In the genomic region with DNA sequence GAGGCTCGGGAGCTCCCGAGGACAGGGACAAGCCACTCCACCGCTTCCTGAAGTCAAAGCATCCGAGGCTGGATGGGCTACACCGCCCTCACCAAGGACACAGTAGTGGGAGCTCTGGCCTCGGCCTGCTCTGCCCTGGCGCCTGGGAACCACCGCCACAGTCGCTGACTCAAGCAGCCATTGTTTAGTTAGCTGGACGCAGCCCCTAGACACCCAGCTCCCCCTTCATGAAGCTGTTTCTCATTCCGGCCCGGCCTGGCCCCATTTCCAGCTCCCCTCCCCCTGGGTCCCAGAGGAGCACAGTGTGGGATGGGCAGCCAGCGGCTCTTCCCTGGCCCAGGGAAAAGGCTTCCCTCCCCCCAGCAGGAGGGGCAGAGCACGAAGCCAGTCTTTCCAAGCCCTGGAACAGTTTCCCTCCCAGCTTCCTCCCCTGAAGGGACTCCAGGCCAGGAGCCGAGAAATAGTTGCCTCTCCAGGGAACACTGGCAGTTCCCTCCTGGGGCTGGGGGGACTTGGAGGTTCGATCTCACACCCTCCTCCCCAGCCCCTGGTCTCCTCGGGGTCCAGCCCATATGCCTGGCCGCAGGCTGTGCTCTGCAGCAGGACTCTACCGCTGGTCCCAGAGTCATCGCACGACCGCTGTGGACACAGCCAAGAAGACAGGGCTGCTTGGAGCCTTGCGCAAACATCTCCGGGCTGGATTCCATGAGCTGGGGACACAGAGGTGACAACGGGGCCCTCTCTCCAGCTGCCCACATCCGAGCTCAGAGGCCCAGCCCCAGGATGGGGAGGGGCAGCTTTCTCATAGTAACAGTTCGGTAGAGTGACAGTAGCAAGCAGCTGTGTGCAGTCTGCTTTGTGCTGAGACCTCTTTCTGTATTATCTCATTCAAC, we compare ENCODE assay signal across 1 cellular context.
TF ChIP-seq lines count a peak whose summit lies in the region.

No MANE protein-coding gene starts in this region.

TF ChIP-seq in HepG2, 621 proteins besides CTCF, POLR2A, EP300 and RAD21 (continued from another document and continues in another):
- TF ChIP-seq, protein P1, sequence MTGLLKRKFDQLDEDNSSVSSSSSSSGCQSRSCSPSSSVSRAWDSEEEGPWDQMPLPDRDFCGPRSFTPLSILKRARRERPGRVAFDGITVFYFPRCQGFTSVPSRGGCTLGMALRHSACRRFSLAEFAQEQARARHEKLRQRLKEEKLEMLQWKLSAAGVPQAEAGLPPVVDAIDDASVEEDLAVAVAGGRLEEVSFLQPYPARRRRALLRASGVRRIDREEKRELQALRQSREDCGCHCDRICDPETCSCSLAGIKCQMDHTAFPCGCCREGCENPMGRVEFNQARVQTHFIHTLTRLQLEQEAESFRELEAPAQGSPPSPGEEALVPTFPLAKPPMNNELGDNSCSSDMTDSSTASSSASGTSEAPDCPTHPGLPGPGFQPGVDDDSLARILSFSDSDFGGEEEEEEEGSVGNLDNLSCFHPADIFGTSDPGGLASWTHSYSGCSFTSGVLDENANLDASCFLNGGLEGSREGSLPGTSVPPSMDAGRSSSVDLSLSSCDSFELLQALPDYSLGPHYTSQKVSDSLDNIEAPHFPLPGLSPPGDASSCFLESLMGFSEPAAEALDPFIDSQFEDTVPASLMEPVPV (CRISPR knock-in tag; IDR thresholded peaks at IDR 0.05), result no peak; the same call in 1 of the 2 replicates
- TF ChIP-seq PRPF4 (IDR thresholded peaks at IDR 0.05; ENCODE audit: low read depth, low read length, poor library complexity, severe bottlenecking), result peak; percentile 26
- no peak for TF ChIP-seq NFATC3 (CRISPR knock-in tag; IDR thresholded peaks at IDR 0.05)
- 0 out of 2 replicates have a peak, but pooled peaks have one; percentile 10 for TF ChIP-seq ZSCAN20 (CRISPR knock-in tag; IDR thresholded peaks at IDR 0.05; ENCODE audit: borderline replicate concordance)
- no peak for TF ChIP-seq NFE2L1 (CRISPR knock-in tag; IDR thresholded peaks at IDR 0.05; ENCODE audit: borderline replicate concordance)
- TF ChIP-seq MZF1 (CRISPR knock-in tag; IDR thresholded peaks at IDR 0.05; ENCODE audit: borderline replicate concordance), result no peak
- no peak for TF ChIP-seq JUN (CRISPR knock-in tag; IDR thresholded peaks at IDR 0.05)
- TF ChIP-seq, protein P2, sequence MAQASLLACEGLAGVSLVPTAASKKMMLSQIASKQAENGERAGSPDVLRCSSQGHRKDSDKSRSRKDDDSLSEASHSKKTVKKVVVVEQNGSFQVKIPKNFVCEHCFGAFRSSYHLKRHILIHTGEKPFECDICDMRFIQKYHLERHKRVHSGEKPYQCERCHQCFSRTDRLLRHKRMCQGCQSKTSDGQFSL (CRISPR knock-in tag; IDR thresholded peaks at IDR 0.05), result peak; percentile 40; the same call in 1 of the 2 replicates
- TF ChIP-seq, protein P3, sequence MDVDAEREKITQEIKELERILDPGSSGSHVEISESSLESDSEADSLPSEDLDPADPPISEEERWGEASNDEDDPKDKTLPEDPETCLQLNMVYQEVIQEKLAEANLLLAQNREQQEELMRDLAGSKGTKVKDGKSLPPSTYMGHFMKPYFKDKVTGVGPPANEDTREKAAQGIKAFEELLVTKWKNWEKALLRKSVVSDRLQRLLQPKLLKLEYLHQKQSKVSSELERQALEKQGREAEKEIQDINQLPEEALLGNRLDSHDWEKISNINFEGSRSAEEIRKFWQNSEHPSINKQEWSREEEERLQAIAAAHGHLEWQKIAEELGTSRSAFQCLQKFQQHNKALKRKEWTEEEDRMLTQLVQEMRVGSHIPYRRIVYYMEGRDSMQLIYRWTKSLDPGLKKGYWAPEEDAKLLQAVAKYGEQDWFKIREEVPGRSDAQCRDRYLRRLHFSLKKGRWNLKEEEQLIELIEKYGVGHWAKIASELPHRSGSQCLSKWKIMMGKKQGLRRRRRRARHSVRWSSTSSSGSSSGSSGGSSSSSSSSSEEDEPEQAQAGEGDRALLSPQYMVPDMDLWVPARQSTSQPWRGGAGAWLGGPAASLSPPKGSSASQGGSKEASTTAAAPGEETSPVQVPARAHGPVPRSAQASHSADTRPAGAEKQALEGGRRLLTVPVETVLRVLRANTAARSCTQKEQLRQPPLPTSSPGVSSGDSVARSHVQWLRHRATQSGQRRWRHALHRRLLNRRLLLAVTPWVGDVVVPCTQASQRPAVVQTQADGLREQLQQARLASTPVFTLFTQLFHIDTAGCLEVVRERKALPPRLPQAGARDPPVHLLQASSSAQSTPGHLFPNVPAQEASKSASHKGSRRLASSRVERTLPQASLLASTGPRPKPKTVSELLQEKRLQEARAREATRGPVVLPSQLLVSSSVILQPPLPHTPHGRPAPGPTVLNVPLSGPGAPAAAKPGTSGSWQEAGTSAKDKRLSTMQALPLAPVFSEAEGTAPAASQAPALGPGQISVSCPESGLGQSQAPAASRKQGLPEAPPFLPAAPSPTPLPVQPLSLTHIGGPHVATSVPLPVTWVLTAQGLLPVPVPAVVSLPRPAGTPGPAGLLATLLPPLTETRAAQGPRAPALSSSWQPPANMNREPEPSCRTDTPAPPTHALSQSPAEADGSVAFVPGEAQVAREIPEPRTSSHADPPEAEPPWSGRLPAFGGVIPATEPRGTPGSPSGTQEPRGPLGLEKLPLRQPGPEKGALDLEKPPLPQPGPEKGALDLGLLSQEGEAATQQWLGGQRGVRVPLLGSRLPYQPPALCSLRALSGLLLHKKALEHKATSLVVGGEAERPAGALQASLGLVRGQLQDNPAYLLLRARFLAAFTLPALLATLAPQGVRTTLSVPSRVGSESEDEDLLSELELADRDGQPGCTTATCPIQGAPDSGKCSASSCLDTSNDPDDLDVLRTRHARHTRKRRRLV (CRISPR knock-in tag; IDR thresholded peaks at IDR 0.05), result 0 out of 2 replicates have a peak, but pooled peaks have one; percentile 43
- no peak; the same call in 1 of the 2 replicates for TF ChIP-seq ZFP1 (CRISPR knock-in tag; IDR thresholded peaks at IDR 0.05)
- TF ChIP-seq ZNF138 (CRISPR knock-in tag; IDR thresholded peaks at IDR 0.05; ENCODE audit: low read depth), result peak; percentile 84; the same call in 1 of the 2 replicates
- no peak; the same call in 1 of the 2 replicates for TF ChIP-seq MIXL1 (CRISPR knock-in tag; IDR thresholded peaks at IDR 0.05)
- TF ChIP-seq ZNF558 (CRISPR knock-in tag; IDR thresholded peaks at IDR 0.05; ENCODE audit: borderline replicate concordance), result 0 out of 2 replicates have a peak, but pooled peaks have one; percentile 65
- 0 out of 3 replicates have a peak, but pooled peaks have one; percentile 38 for TF ChIP-seq MXI1 (IDR thresholded peaks at IDR 0.05; ENCODE audit: borderline replicate concordance, low read depth, low read length)
- TF ChIP-seq, protein P4, sequence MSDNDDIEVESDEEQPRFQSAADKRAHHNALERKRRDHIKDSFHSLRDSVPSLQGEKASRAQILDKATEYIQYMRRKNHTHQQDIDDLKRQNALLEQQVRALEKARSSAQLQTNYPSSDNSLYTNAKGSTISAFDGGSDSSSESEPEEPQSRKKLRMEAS (IDR thresholded peaks at IDR 0.05), result peak; percentile 61
- TF ChIP-seq, protein P5, sequence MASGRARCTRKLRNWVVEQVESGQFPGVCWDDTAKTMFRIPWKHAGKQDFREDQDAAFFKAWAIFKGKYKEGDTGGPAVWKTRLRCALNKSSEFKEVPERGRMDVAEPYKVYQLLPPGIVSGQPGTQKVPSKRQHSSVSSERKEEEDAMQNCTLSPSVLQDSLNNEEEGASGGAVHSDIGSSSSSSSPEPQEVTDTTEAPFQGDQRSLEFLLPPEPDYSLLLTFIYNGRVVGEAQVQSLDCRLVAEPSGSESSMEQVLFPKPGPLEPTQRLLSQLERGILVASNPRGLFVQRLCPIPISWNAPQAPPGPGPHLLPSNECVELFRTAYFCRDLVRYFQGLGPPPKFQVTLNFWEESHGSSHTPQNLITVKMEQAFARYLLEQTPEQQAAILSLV (CRISPR knock-in tag; IDR thresholded peaks at IDR 0.05; ENCODE audit: borderline replicate concordance), result peak; percentile 45; the same call in 1 of the 2 replicates
- no peak for TF ChIP-seq ZNF264 (CRISPR knock-in tag; IDR thresholded peaks at IDR 0.05)
- TF ChIP-seq ZNF777 (CRISPR knock-in tag; IDR thresholded peaks at IDR 0.05), result peak; percentile 46; the same call in 1 of the 2 replicates
- TF ChIP-seq, protein P6, sequence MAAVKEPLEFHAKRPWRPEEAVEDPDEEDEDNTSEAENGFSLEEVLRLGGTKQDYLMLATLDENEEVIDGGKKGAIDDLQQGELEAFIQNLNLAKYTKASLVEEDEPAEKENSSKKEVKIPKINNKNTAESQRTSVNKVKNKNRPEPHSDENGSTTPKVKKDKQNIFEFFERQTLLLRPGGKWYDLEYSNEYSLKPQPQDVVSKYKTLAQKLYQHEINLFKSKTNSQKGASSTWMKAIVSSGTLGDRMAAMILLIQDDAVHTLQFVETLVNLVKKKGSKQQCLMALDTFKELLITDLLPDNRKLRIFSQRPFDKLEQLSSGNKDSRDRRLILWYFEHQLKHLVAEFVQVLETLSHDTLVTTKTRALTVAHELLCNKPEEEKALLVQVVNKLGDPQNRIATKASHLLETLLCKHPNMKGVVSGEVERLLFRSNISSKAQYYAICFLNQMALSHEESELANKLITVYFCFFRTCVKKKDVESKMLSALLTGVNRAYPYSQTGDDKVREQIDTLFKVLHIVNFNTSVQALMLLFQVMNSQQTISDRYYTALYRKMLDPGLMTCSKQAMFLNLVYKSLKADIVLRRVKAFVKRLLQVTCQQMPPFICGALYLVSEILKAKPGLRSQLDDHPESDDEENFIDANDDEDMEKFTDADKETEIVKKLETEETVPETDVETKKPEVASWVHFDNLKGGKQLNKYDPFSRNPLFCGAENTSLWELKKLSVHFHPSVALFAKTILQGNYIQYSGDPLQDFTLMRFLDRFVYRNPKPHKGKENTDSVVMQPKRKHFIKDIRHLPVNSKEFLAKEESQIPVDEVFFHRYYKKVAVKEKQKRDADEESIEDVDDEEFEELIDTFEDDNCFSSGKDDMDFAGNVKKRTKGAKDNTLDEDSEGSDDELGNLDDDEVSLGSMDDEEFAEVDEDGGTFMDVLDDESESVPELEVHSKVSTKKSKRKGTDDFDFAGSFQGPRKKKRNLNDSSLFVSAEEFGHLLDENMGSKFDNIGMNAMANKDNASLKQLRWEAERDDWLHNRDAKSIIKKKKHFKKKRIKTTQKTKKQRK (IDR thresholded peaks at IDR 0.05; ENCODE audit: low read length), result no peak
- TF ChIP-seq, protein P7, sequence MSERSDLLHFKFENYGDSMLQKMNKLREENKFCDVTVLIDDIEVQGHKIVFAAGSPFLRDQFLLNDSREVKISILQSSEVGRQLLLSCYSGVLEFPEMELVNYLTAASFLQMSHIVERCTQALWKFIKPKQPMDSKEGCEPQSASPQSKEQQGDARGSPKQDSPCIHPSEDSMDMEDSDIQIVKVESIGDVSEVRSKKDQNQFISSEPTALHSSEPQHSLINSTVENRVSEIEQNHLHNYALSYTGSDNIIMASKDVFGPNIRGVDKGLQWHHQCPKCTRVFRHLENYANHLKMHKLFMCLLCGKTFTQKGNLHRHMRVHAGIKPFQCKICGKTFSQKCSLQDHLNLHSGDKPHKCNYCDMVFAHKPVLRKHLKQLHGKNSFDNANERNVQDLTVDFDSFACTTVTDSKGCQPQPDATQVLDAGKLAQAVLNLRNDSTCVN (CRISPR knock-in tag; IDR thresholded peaks at IDR 0.05; ENCODE audit: borderline replicate concordance), result peak; percentile 26; the same call in 1 of the 2 replicates
- peak; percentile 64; the same call in 1 of the 2 replicates for TF ChIP-seq ZNF557 (CRISPR knock-in tag; IDR thresholded peaks at IDR 0.05)
- TF ChIP-seq MLLT10 (CRISPR knock-in tag; IDR thresholded peaks at IDR 0.05), result no peak
- no peak for TF ChIP-seq MBNL3 (CRISPR knock-in tag; conservative IDR thresholded peaks at IDR 0.05)
- 0 out of 2 replicates have a peak, but pooled peaks have one; percentile 55 for TF ChIP-seq MEIS2 (CRISPR knock-in tag; IDR thresholded peaks at IDR 0.05)
- no peak for TF ChIP-seq ADNP (CRISPR knock-in tag; IDR thresholded peaks at IDR 0.05)
- 0 out of 2 replicates have a peak, but pooled peaks have one; percentile 19 for TF ChIP-seq ZNF547 (CRISPR knock-in tag; IDR thresholded peaks at IDR 0.05)
- TF ChIP-seq, protein P8, sequence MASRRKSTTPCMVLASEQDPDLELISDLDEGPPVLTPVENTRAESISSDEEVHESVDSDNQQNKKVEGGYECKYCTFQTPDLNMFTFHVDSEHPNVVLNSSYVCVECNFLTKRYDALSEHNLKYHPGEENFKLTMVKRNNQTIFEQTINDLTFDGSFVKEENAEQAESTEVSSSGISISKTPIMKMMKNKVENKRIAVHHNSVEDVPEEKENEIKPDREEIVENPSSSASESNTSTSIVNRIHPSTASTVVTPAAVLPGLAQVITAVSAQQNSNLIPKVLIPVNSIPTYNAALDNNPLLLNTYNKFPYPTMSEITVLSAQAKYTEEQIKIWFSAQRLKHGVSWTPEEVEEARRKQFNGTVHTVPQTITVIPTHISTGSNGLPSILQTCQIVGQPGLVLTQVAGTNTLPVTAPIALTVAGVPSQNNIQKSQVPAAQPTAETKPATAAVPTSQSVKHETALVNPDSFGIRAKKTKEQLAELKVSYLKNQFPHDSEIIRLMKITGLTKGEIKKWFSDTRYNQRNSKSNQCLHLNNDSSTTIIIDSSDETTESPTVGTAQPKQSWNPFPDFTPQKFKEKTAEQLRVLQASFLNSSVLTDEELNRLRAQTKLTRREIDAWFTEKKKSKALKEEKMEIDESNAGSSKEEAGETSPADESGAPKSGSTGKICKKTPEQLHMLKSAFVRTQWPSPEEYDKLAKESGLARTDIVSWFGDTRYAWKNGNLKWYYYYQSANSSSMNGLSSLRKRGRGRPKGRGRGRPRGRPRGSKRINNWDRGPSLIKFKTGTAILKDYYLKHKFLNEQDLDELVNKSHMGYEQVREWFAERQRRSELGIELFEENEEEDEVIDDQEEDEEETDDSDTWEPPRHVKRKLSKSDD (CRISPR knock-in tag; IDR thresholded peaks at IDR 0.05; ENCODE audit: low read depth), result no peak
- no peak; the same call in 1 of the 2 replicates for TF ChIP-seq KDM6A (CRISPR knock-in tag; IDR thresholded peaks at IDR 0.05; ENCODE audit: low read depth)
- TF ChIP-seq ZNF207 (IDR thresholded peaks at IDR 0.05; ENCODE audit: borderline replicate concordance), result no peak
- TF ChIP-seq CHCHD3 (CRISPR knock-in tag; IDR thresholded peaks at IDR 0.05), result no peak
- TF ChIP-seq GLI4 (CRISPR knock-in tag; IDR thresholded peaks at IDR 0.05; ENCODE audit: borderline replicate concordance), result no peak
- no peak for TF ChIP-seq MAZ (IDR thresholded peaks at IDR 0.05; ENCODE audit: borderline replicate concordance, low read depth, low read length)
- peak; percentile 59 for TF ChIP-seq MAZ (CRISPR knock-in tag; IDR thresholded peaks at IDR 0.05; ENCODE audit: low read depth)
- no peak for TF ChIP-seq NR1H2 (CRISPR knock-in tag; IDR thresholded peaks at IDR 0.05; ENCODE audit: borderline replicate concordance, low read depth)
- TF ChIP-seq, protein P9, sequence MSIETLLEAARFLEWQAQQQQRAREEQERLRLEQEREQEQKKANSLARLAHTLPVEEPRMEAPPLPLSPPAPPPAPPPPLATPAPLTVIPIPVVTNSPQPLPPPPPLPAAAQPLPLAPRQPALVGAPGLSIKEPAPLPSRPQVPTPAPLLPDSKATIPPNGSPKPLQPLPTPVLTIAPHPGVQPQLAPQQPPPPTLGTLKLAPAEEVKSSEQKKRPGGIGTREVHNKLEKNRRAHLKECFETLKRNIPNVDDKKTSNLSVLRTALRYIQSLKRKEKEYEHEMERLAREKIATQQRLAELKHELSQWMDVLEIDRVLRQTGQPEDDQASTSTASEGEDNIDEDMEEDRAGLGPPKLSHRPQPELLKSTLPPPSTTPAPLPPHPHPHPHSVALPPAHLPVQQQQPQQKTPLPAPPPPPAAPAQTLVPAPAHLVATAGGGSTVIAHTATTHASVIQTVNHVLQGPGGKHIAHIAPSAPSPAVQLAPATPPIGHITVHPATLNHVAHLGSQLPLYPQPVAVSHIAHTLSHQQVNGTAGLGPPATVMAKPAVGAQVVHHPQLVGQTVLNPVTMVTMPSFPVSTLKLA (IDR thresholded peaks at IDR 0.05), result peak; percentile 27; the same call in 1 of the 2 replicates
- TF ChIP-seq RBM39 (IDR thresholded peaks at IDR 0.05; ENCODE audit: low read depth, low read length, poor library complexity, severe bottlenecking), result peak; percentile 19
- TF ChIP-seq ZNF333 (CRISPR knock-in tag; IDR thresholded peaks at IDR 0.05; ENCODE audit: borderline replicate concordance), result no peak
- no peak; the same call in 1 of the 2 replicates for TF ChIP-seq ZNF205 (CRISPR knock-in tag; IDR thresholded peaks at IDR 0.05)
